Comparison of ENCODE assay signal across 1 cellular context in genomic region chr3:15666277-15666676, GRCh38.
TF ChIP-seq lines count a peak whose summit lies in the region.

No MANE protein-coding gene starts in this region.

TF ChIP-seq in SK-N-SH treated with all-trans-retinoic acid at 6 μM for 48 hours, 23 proteins besides CTCF, POLR2A, EP300 and RAD21 (continued from another document):
- TF ChIP-seq CSRNP3 (CRISPR knock-in tag; IDR thresholded peaks at IDR 0.05) = no peak
- no peak for TF ChIP-seq PATZ1 (CRISPR knock-in tag; IDR thresholded peaks at IDR 0.05; ENCODE audit: borderline replicate concordance)
- no peak for TF ChIP-seq ESRRG (CRISPR knock-in tag; IDR thresholded peaks at IDR 0.05)
- no peak for TF ChIP-seq OSR1 (CRISPR knock-in tag; IDR thresholded peaks at IDR 0.05)
- TF ChIP-seq BACH2 (CRISPR knock-in tag; IDR thresholded peaks at IDR 0.05; ENCODE audit: borderline replicate concordance) = no peak
- TF ChIP-seq TSHZ2 (CRISPR knock-in tag; IDR thresholded peaks at IDR 0.05) = no peak
- no peak for TF ChIP-seq TCF4 (CRISPR knock-in tag; IDR thresholded peaks at IDR 0.05; ENCODE audit: borderline replicate concordance)
- no peak for TF ChIP-seq ZC3H10 (CRISPR knock-in tag; IDR thresholded peaks at IDR 0.05)
- TF ChIP-seq ZFP30 (CRISPR knock-in tag; IDR thresholded peaks at IDR 0.05) = no peak
